ENCODE assay signal across 24 cellular contexts in the genomic region with DNA sequence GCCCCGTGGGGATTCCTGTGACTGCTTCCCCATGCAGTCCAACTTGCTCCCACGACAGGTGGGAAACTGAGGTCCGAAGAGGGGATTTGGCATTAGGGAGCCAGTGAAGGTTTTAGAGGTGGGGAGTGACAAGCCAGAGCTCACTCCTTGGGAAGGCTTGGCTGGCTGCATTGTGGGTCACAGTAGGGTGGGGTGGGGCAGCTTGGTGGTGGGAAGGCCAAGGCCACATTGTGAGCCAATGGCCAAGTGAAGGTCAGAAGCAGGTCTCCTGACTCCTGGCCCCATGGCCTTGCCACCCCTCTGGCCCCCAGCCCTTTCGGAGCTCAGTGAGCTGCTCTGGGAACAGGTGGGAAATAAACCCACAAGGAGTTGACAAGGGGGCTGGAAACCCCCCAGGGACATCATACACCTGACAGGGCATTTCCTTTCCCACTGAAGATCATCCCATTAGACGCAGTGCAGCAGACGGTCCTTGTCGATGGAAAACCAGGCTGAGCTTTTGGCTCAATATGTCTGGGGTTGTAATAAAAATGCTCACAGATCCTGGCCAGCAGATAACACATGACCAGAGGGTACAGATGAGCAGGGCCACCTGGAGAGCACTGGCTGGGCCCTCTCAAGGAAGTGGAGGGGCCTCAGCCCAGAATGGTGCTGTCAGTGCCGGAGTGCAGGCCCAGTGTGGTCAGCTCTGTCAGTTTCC. TPM values are rescaled to one million over a fixed set of nuclear protein-coding genes. Genes with fewer than 3 reads are reported as not detected.
A peak's percentile ranks its signal among the peaks of the same experiment; 100 is the strongest.
DNase-seq lines count a peak whose midpoint lies in the region; ATAC-seq, FAIRE-seq and TF ChIP-seq lines count a peak whose summit lies in the region.
"Had no signal": no experiment of that assay in that cellular context is flagged by ENCODE, and none has a peak within 500 bp of the region (broad histone marks: within the 10 kb centered on the region; RNA-seq: fewer than 3 reads in every experiment).

No MANE protein-coding gene starts in this region.

- CTCF ChIA-PET in K562 (lab: Yijun Ruan, JAX; ENCODE audit: low intra/inter-chr PET ratio) = no interaction called here

- intact Hi-C loops in K562 (cut with micrococcal nuclease) = no loop called here

- DNase-seq in NCI-H524 (lab: John Stamatoyannopoulos, UW) (peak; percentile 27 to 70), NCI-H524 treated with DMSO at 0.1 percent for 48 hours (lab: John Stamatoyannopoulos, UW) (no peak), K562 (ENCODE audit: extremely low read depth in 1 of 4, low spot score in 3 of 4) (no peak)
- no peak for DNase-seq in activated CD8-positive, alpha-beta memory T cell treated with anti-CD3 and anti-CD28 coated beads for 24 hours
- DNase-seq: Calu3; effector memory CD4-positive, alpha-beta T cell; GM23248; NCI-H1092; NCI-H2081 treated with DMSO at 0.1 percent for 48 hours; NCI-H526 treated with DMSO at 0.1 percent for 48 hours; OCI-M1; SHP77 treated with DMSO at 0.1 percent for 48 hours; stimulated activated CD4-positive, alpha-beta T cell treated with anti-CD3 and anti-CD28 coated beads, Interleukin-2, amount 100 ng/mL, for 24 hours; stomach; upper lobe of right lung; WERI-Rb-1 had no signal

- TF ChIP-seq EP300 in K562 (IDR thresholded peaks at IDR 0.05; ENCODE audit: low read length) = no peak

- no peak for FAIRE-seq in K562 (lab: Jason Lieb, UNC)
- FAIRE-seq: GM18507, HTR-8/SVneo had no signal

- TF ChIP-seq RAD21 in K562 (CRISPR knock-in tag; conservative IDR thresholded peaks at IDR 0.05 in 1 of 2, IDR thresholded peaks at IDR 0.05 in 1 of 2) = no peak

- no peak for TF ChIP-seq POLR2A in K562 (conservative IDR thresholded peaks at IDR 0.05)

- POLR2A ChIA-PET in K562 (lab: Yijun Ruan, JAX) = interaction anchor here (0.6 to 1.0 kb wide), 4 partner anchors 23 to 96 kb away, joined by 3 to 5 read pairs (median 4); no protein-coding TSS in a partner anchor

- no TSS peak for BruUV-seq in K562 (replicated peaks; lab: Mats Ljungman, UMichigan)

- no peak overlapping the region for H3K9ac ChIP-seq in BLaER1
- H3K9ac ChIP-seq in K562 (ENCODE audit: insufficient read depth in 1 of 2, low read depth in 2 of 2, low read length in 2 of 2) = peak overlapping the region in 1 of 2 experiments; percentile 18; a peak in 2 of 4 replicates
- H3K9ac ChIP-seq: GM23248 had no signal

- H3K9me3 ChIP-seq in BLaER1 = no peaks in the 10 kb centered on the region
- H3K9me3 ChIP-seq in K562 (replicated peaks; ENCODE audit: control insufficient read depth, insufficient read depth, low read depth, low read length) = no peaks in the 10 kb centered on the region
- H3K9me3 ChIP-seq in mononuclear cell (ENCODE audit: low read depth, low read length) = no peaks in the 10 kb centered on the region
- H3K9me3 ChIP-seq: stomach, upper lobe of right lung had no signal

- WGBS in K562 (ENCODE audit: insufficient coverage, low coverage, missing lambda C conversion rate) = 61% methylated on average over 8 of the region's 8 CpGs

- no peaks in the 10 kb centered on the region for H4K20me1 ChIP-seq in BLaER1
- H4K20me1 ChIP-seq in K562 (replicated peaks; ENCODE audit: control insufficient read depth, insufficient read depth, low read length) = no peaks in the 10 kb centered on the region

- no peak overlapping the region for H3K27ac ChIP-seq in BLaER1
- H3K27ac ChIP-seq in K562 (ENCODE audit: extremely low read depth, low read depth, low read length) = no peak overlapping the region
- H3K27ac ChIP-seq: 22Rv1, GM23248, WERI-Rb-1 had no signal

- H3K27me3 ChIP-seq in BLaER1 = no peaks in the 10 kb centered on the region
- H3K27me3 ChIP-seq in K562 (ENCODE audit: control insufficient read depth in 2 of 2, insufficient read depth in 2 of 2, low read length in 2 of 2) = no peaks in the 10 kb centered on the region
- H3K27me3 ChIP-seq in mononuclear cell (ENCODE audit: insufficient read depth, low read length) = no peaks in the 10 kb centered on the region
- H3K27me3 ChIP-seq: stomach, upper lobe of right lung had no signal

- no peaks in the 10 kb centered on the region for H3K9me1 ChIP-seq in K562 (ENCODE audit: control insufficient read depth, insufficient read depth, low read length)

- H3K4me3 ChIP-seq in BLaER1 (no peak overlapping the region), K562 (no peak overlapping the region), mononuclear cell (ENCODE audit: low read length) (peak overlapping the region; percentile 41)
- H3K4me3 ChIP-seq: GM23248, stomach, upper lobe of right lung had no signal

- ATAC-seq in K562 (no peak), GM19455 (IDR thresholded peaks at IDR 0.05; ENCODE audit: unreplicated experiment) (no peak)
- ATAC-seq in activated CD4-positive, CD25-positive, alpha-beta regulatory T cell treated with anti-CD3 and anti-CD28 coated beads, Interleukin-2, amount 50 U/mL, for 24 hours = no peak
- ATAC-seq: upper lobe of right lung had no signal

- H3K79me2 ChIP-seq in K562 (ENCODE audit: control insufficient read depth, insufficient read depth, low read length) = no peaks in the 10 kb centered on the region

- no peak for TF ChIP-seq CTCF in K562 (IDR thresholded peaks at IDR 0.05 in 2 of 3, conservative IDR thresholded peaks at IDR 0.05 in 1 of 3; ENCODE audit: insufficient read depth in 2 of 3, low read depth in 1 of 3, low read length in 3 of 3)

- in situ Hi-C loops in K562 (cut with MboI) = no loop called here

- H3K36me3 ChIP-seq in BLaER1 (no peaks in the 10 kb centered on the region), K562 (ENCODE audit: control insufficient read depth, insufficient read depth, low read length) (no peaks in the 10 kb centered on the region)
- H3K36me3 ChIP-seq: stomach, upper lobe of right lung had no signal

- H3K4me1 ChIP-seq in BLaER1 (peaks cover 70% of the 10 kb centered on the region), K562 (replicated peaks in 1 of 2; ENCODE audit: control insufficient read depth in 2 of 2, insufficient read depth in 2 of 2, low read length in 2 of 2) (peaks cover 24 to 40% of the 10 kb centered on the region in 2 experiments), mononuclear cell (ENCODE audit: insufficient read depth, low read length) (peaks cover 63% of the 10 kb centered on the region)

- no peak overlapping the region for H2AFZ ChIP-seq in K562 (ENCODE audit: low read depth, low read length)
- H2AFZ ChIP-seq: GM23248 had no signal

- H3K4me2 ChIP-seq in BLaER1 (peak overlapping the region; percentile 45), K562 (ENCODE audit: insufficient read depth, low read length) (no peak overlapping the region)

TF ChIP-seq in K562, 482 proteins besides CTCF, POLR2A, EP300 and RAD21:
- no peak for TF ChIP-seq TAF15 (IDR thresholded peaks at IDR 0.05; ENCODE audit: low read depth, low read length)
- peak; percentile 9 for TF ChIP-seq ZFP36 (IDR thresholded peaks at IDR 0.05; ENCODE audit: low read depth, low read length, partially characterized antibody)

RNA-seq across cellular contexts. Expression of gene C10orf105, which starts 2.4 kb away (rescaled TPM):
- total RNA-seq in K562 (2011; cell fraction: chromatin; rRNA removed; ENCODE audit: low replicate concordance) = 0.09 TPM in 1 of 2 replicates, not detected in the other
- total RNA-seq in K562 (2011; cell fraction: nucleolus; rRNA removed) = 0.17 TPM in 1 of 2 replicates, not detected in the other
- not detected in 2 replicates for total RNA-seq in K562 (2011; cell fraction: nucleoplasm; rRNA removed)
- total RNA-seq in K562 (2014; rRNA removed) = not detected in 2 replicates
- total RNA-seq in K562 (2014; rRNA removed; fragmentation: Illumina TruSeq; extraction: Trizol) = 0.03 and 0.04 TPM in 2 replicates
- total RNA-seq in K562 (2015; rRNA removed; fragmentation: Illumina TruSeq; extraction: Trizol) = 0.15 and 0.25 TPM in 2 replicates
- total RNA-seq in K562 (2021) = 0.09 TPM in 2 replicates
- polyA plus RNA-seq in K562 (2011; rRNA removed) = 0.04 TPM in 2 replicates
- polyA plus RNA-seq in K562 (2011; cell fraction: cytosol; rRNA removed) = 0.01 and 0.12 TPM in 2 replicates
- 0.10 TPM in 1 of 2 replicates, not detected in the other for polyA plus RNA-seq in K562 (2011; cell fraction: nucleus; rRNA removed)
- 0.40 and 0.58 TPM in 2 replicates for polyA plus RNA-seq in K562 (2012)
- polyA plus RNA-seq in K562 (2014; fragmentation: Illumina TruSeq; extraction: Trizol) = 0.03 and 0.07 TPM in 2 replicates
- not detected for polyA plus RNA-seq in K562 (2014; fragmentation: Nextera tagmentation; extraction: Ambion mirVana)
- polyA plus RNA-seq in K562 (2014; rRNA removed) = 0.04 and 0.11 TPM in 2 replicates
- polyA minus RNA-seq in K562 (2011; rRNA and poly(A)+ RNA removed) = 0.18 TPM in 1 of 2 replicates, not detected in the other
- polyA minus RNA-seq in K562 (2011; cell fraction: cytosol; rRNA and poly(A)+ RNA removed) = 0.19 TPM in 1 of 2 replicates, not detected in the other
- polyA minus RNA-seq in K562 (2011; cell fraction: nucleus; rRNA and poly(A)+ RNA removed) = under 0.01 and 0.11 TPM in 2 replicates
- total RNA-seq in mononuclear cell = 0.31 TPM
- total RNA-seq: Calu3, GM23248, LHCN-M2, stomach had no signal
- polyA plus RNA-seq: GM23248 had no signal

RNA-seq across cellular contexts. Expression of gene VSIR, which starts 56.1 kb away (rescaled TPM):
- 4.2 and 14.4 TPM in 2 replicates for total RNA-seq in K562 (2011; cell fraction: chromatin; rRNA removed; ENCODE audit: low replicate concordance)
- total RNA-seq in K562 (2011; cell fraction: nucleolus; rRNA removed) = 9.6 and 14.8 TPM in 2 replicates
- total RNA-seq in K562 (2011; cell fraction: nucleoplasm; rRNA removed) = 9.2 and 10.6 TPM in 2 replicates
- total RNA-seq in K562 (2014; rRNA removed) = 12.7 and 13.1 TPM in 2 replicates
- total RNA-seq in K562 (2014; rRNA removed; fragmentation: Illumina TruSeq; extraction: Trizol) = 2.4 and 3.0 TPM in 2 replicates
- 20.1 and 20.5 TPM in 2 replicates for total RNA-seq in K562 (2015; rRNA removed; fragmentation: Illumina TruSeq; extraction: Trizol)
- total RNA-seq in K562 (2021) = 15.2 and 15.7 TPM in 2 replicates
- 6.3 and 7.9 TPM in 2 replicates for polyA plus RNA-seq in K562 (2011; rRNA removed)
- polyA plus RNA-seq in K562 (2011; cell fraction: cytosol; rRNA removed) = 4.8 and 19.8 TPM in 2 replicates
- 7.5 and 24.7 TPM in 2 replicates for polyA plus RNA-seq in K562 (2011; cell fraction: nucleus; rRNA removed)
- 17.5 and 209 TPM in 2 replicates for polyA plus RNA-seq in K562 (2012)
- 12.1 and 15.1 TPM in 2 replicates for polyA plus RNA-seq in K562 (2014; fragmentation: Illumina TruSeq; extraction: Trizol)
- under 1 TPM; 0.14 to 0.41 TPM for polyA plus RNA-seq in K562 (2014; fragmentation: Nextera tagmentation; extraction: Ambion mirVana)
- polyA plus RNA-seq in K562 (2014; rRNA removed) = 9.3 and 12.6 TPM in 2 replicates
- 2.1 and 6.2 TPM in 2 replicates for polyA minus RNA-seq in K562 (2011; rRNA and poly(A)+ RNA removed)
- 4.9 and 8.1 TPM in 2 replicates for polyA minus RNA-seq in K562 (2011; cell fraction: cytosol; rRNA and poly(A)+ RNA removed)
- polyA minus RNA-seq in K562 (2011; cell fraction: nucleus; rRNA and poly(A)+ RNA removed) = 6.1 and 8.9 TPM in 2 replicates
- total RNA-seq in mononuclear cell = 240 TPM

Comparison
In these comparisons a context has a peak if more than half of its experiments do, and no peak if none do; other contexts are left out.
1. DNase-seq: peak in NCI-H524 (2 of 2); none in NCI-H524 treated with DMSO at 0.1 percent for 48 hours (single experiment), K562 (0 of 4) and activated CD8-positive, alpha-beta memory T cell treated with anti-CD3 and anti-CD28 coated beads for 24 hours (single experiment).
2. RNA of gene VSIR, which starts 56.1 kb away (total RNA-seq): 240 TPM in mononuclear cell (single experiment); 2.4 to 20.5 TPM in K562; every median in the first group is over 10 times any median in the second.